ENCODE assay signal across 20 cellular contexts in the genomic region with DNA sequence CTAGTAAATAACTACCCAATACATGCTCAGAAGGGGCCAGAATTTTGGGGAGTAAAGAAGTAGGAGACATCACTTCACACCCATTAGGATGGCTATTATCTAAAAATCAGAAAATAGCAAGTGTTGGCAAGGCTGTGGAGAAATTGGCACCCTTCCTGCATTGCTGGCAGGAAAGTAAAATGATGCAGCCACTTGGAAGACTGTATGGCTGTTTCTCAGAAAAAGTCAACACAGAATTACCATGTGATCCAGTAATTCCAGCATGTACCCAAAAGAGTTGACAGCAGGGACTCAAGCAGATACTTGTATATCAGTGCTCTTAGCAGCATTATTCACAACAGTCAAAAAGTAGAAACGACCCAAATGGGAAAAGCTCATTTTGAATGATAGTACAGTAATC.
"Had no signal": no experiment of that assay in that cellular context is flagged by ENCODE, and none has a peak within 500 bp of the region (broad histone marks: within the 10 kb centered on the region; RNA-seq: fewer than 3 reads in every experiment).

No MANE protein-coding gene starts in this region.

- ATAC-seq: activated CD8-positive, alpha-beta memory T cell treated with anti-CD3 and anti-CD28 coated beads, Interleukin-2, amount 10 ng/mL, durations not matched to agents 7 days and 5 days; activated T-helper 17 cell treated with anti-CD3 and anti-CD28 coated beads, Interleukin-2, amount 50 U/mL, for 72 hours; esophagus mucosa; left colon had no signal

- H3K27me3 Mint-ChIP-seq: activated naive CD8-positive, alpha-beta T cell treated with anti-CD3 and anti-CD28 coated beads, Interleukin-2, amount 10 ng/mL, durations not matched to agents 7 days and 5 days had no signal

- H3K27ac ChIP-seq: hepatocyte, tibial nerve had no signal

- H3K36me3 ChIP-seq: tibial nerve had no signal

- H3K27ac Mint-ChIP-seq: activated B cell treated with CpG ODN at 0.5 μM for 24 hours; activated CD4-positive, alpha-beta memory T cell treated with anti-CD3 and anti-CD28 coated beads for 36 hours; activated CD8-positive, alpha-beta memory T cell treated with anti-CD3 and anti-CD28 coated beads, Interleukin-2, amount 10 ng/mL, durations not matched to agents 7 days and 5 days; activated naive CD8-positive, alpha-beta T cell treated with anti-CD3 and anti-CD28 coated beads, Interleukin-2, amount 10 ng/mL, durations not matched to agents 7 days and 5 days; activated T-helper 17 cell treated with anti-CD3 and anti-CD28 coated beads, Interleukin-2, amount 50 U/mL, for 72 hours; stimulated activated naive CD8-positive, alpha-beta T cell treated with anti-CD3 and anti-CD28 coated beads, Interleukin-15, Interleukin-2, amounts not matched to agents 100 ng/mL and 50 ng/mL, for 24 hours had no signal

- H3K4me2 ChIP-seq: hepatocyte had no signal

- H3K27me3 ChIP-seq: hepatocyte, tibial nerve had no signal

- H3K4me3 ChIP-seq: hepatocyte, tibial nerve had no signal

- H3K4me3 Mint-ChIP-seq: activated B cell treated with CpG ODN at 0.5 μM for 24 hours; activated CD4-positive, alpha-beta memory T cell treated with anti-CD3 and anti-CD28 coated beads for 36 hours; activated CD8-positive, alpha-beta memory T cell treated with anti-CD3 and anti-CD28 coated beads, Interleukin-2, amount 10 ng/mL, durations not matched to agents 7 days and 5 days; activated naive CD8-positive, alpha-beta T cell treated with anti-CD3 and anti-CD28 coated beads, Interleukin-2, amount 10 ng/mL, durations not matched to agents 7 days and 5 days; activated T-helper 17 cell treated with anti-CD3 and anti-CD28 coated beads, Interleukin-2, amount 50 U/mL, for 72 hours; stimulated activated naive CD8-positive, alpha-beta T cell treated with anti-CD3 and anti-CD28 coated beads, Interleukin-15, Interleukin-2, amounts not matched to agents 100 ng/mL and 50 ng/mL, for 24 hours had no signal

- H3K79me2 ChIP-seq: hepatocyte had no signal

- DNase-seq: activated B cell treated with CpG ODN at 0.5 μM for 24 hours; activated CD4-positive, alpha-beta memory T cell treated with anti-CD3 and anti-CD28 coated beads for 36 hours; activated CD4-positive, alpha-beta T cell treated with anti-CD3 and anti-CD28 coated beads for 4 hours; activated CD8-positive, alpha-beta memory T cell treated with anti-CD3 and anti-CD28 coated beads, Interleukin-2, amount 10 ng/mL, durations not matched to agents 7 days and 5 days; activated naive CD4-positive, alpha-beta T cell; activated naive CD8-positive, alpha-beta T cell treated with anti-CD3 and anti-CD28 coated beads, Interleukin-2, amount 10 ng/mL, durations not matched to agents 7 days and 5 days; activated T-cell treated with anti-CD3 and anti-CD28 coated beads, Interleukin-2, amount 50 U/mL, for 1 hour; effector CD8-positive, alpha-beta T cell; foreskin fibroblast; left colon; mammary epithelial cell; occipital lobe; posterior cingulate gyrus; retina; stimulated activated CD4-positive, alpha-beta T cell treated with anti-CD3 and anti-CD28 coated beads, Interleukin-2, amount 100 ng/mL, for 24 hours had no signal

- H3K4me1 Mint-ChIP-seq: activated B cell treated with CpG ODN at 0.5 μM for 24 hours; activated CD8-positive, alpha-beta memory T cell treated with anti-CD3 and anti-CD28 coated beads, Interleukin-2, amount 10 ng/mL, durations not matched to agents 7 days and 5 days; activated naive CD8-positive, alpha-beta T cell treated with anti-CD3 and anti-CD28 coated beads, Interleukin-2, amount 10 ng/mL, durations not matched to agents 7 days and 5 days; activated T-helper 17 cell treated with anti-CD3 and anti-CD28 coated beads, Interleukin-2, amount 50 U/mL, for 72 hours had no signal

- H3K36me3 Mint-ChIP-seq: activated CD4-positive, alpha-beta memory T cell treated with anti-CD3 and anti-CD28 coated beads for 36 hours; activated CD8-positive, alpha-beta memory T cell treated with anti-CD3 and anti-CD28 coated beads, Interleukin-2, amount 10 ng/mL, durations not matched to agents 7 days and 5 days; activated naive CD8-positive, alpha-beta T cell treated with anti-CD3 and anti-CD28 coated beads, Interleukin-2, amount 10 ng/mL, durations not matched to agents 7 days and 5 days had no signal

- H3K9me3 ChIP-seq: tibial nerve had no signal

- H3K9me3 Mint-ChIP-seq: activated B cell treated with CpG ODN at 0.5 μM for 24 hours; activated CD4-positive, alpha-beta memory T cell treated with anti-CD3 and anti-CD28 coated beads for 36 hours; activated naive CD8-positive, alpha-beta T cell treated with anti-CD3 and anti-CD28 coated beads, Interleukin-2, amount 10 ng/mL, durations not matched to agents 7 days and 5 days; activated T-helper 17 cell treated with anti-CD3 and anti-CD28 coated beads, Interleukin-2, amount 50 U/mL, for 72 hours; stimulated activated naive CD8-positive, alpha-beta T cell treated with anti-CD3 and anti-CD28 coated beads, Interleukin-15, Interleukin-2, amounts not matched to agents 100 ng/mL and 50 ng/mL, for 24 hours had no signal

- H2AFZ ChIP-seq: hepatocyte had no signal
